Comparison of ENCODE assay signal across 8 cellular contexts in genomic region chr19:51339687-51340656, GRCh38. TPM values are rescaled to one million over a fixed set of nuclear protein-coding genes. Genes with fewer than 3 reads are reported as not detected.
A peak's percentile ranks its signal among the peaks of the same experiment; 100 is the strongest.
DNase-seq lines count a peak whose midpoint lies in the region; ATAC-seq and TF ChIP-seq lines count a peak whose summit lies in the region.

No MANE protein-coding gene starts in this region.

- peak; percentile 31 to 95 (median 82) for DNase-seq in C1 segment of cervical spinal cord (lab: John Stamatoyannopoulos, UW)
- peak; percentile 86 to 98 for DNase-seq in HL-60 (ENCODE audit: low read depth in 1 of 2, low spot score in 1 of 2)
- peak; percentile 18 to 42 for DNase-seq in SJCRH30
- DNase-seq in activated naive CD4-positive, alpha-beta T cell (lab: John Stamatoyannopoulos, UW), result peak; percentile 45 to 72 (median 67)
- peak; percentile 91 for DNase-seq in foreskin melanocyte
- peak; percentile 96 for DNase-seq in neuronal stem cell (ENCODE audit: low spot score)

- peak overlapping the region; percentile 28 for H3K4ac ChIP-seq in neuronal stem cell (ENCODE audit: low read length)

- peak overlapping the region; percentile 98 for H3K18ac ChIP-seq in neuronal stem cell (ENCODE audit: low read length)

- H4K91ac ChIP-seq in neuronal stem cell (ENCODE audit: low read depth, low read length, poor library complexity), result no peak overlapping the region

- H3K9me3 ChIP-seq in SJCRH30 (replicated peaks) (no peaks in the 10 kb centered on the region), neuronal stem cell (replicated peaks in 1 of 2; ENCODE audit: control insufficient read depth in 2 of 2, insufficient read depth in 1 of 2, low read depth in 1 of 2, low read length in 2 of 2) (no peaks in the 10 kb centered on the region), stomach smooth muscle (ENCODE audit: control insufficient read depth in 2 of 2, low read length in 2 of 2) (no peaks in the 10 kb centered on the region)

- H3K36me3 ChIP-seq in SJCRH30, result no peaks in the 10 kb centered on the region
- no peaks in the 10 kb centered on the region for H3K36me3 ChIP-seq in neuronal stem cell (replicated peaks in 1 of 2; ENCODE audit: control insufficient read depth in 2 of 2, insufficient read depth in 2 of 2, low read length in 2 of 2)
- peaks cover 4 to 5% of the 10 kb centered on the region in 2 donors for H3K36me3 ChIP-seq in stomach smooth muscle (ENCODE audit: control insufficient read depth in 2 of 2, insufficient read depth in 2 of 2, low read length in 2 of 2)

- H3K27ac ChIP-seq in HL-60 (replicated peaks) (no peak overlapping the region), SJCRH30 (no peak overlapping the region), neuronal stem cell (replicated peaks; ENCODE audit: low read length) (peak overlapping the region; percentile 84), stomach smooth muscle (ENCODE audit: low read length) (peak overlapping the region; percentile 76)

- H3K4me2 ChIP-seq in neuronal stem cell (ENCODE audit: insufficient read depth, low read length, poor library complexity, severe bottlenecking), result peak overlapping the region; percentile 88

- peak overlapping the region; percentile 68 for H3K4me3 ChIP-seq in HL-60 (replicated peaks; ENCODE audit: insufficient read depth, low read length)
- H3K4me3 ChIP-seq in SJCRH30, result no peak overlapping the region
- peak overlapping the region; percentile 51 to 95 for H3K4me3 ChIP-seq in neuronal stem cell (ENCODE audit: low read length in 2 of 2)
- peak overlapping the region; percentile 64 to 80 for H3K4me3 ChIP-seq in stomach smooth muscle (ENCODE audit: low read length in 2 of 2)

- H2BK120ac ChIP-seq in neuronal stem cell (ENCODE audit: low read depth, low read length), result peak overlapping the region; percentile 66

- peak overlapping the region; percentile 97 for H3K14ac ChIP-seq in neuronal stem cell (ENCODE audit: low read length)

- H3K27me3 ChIP-seq in HL-60 (ENCODE audit: insufficient read depth, poor library complexity, severe bottlenecking) (no peaks in the 10 kb centered on the region), SJCRH30 (no peaks in the 10 kb centered on the region), neuronal stem cell (ENCODE audit: control insufficient read depth in 3 of 3, insufficient read depth in 3 of 3, low read depth in 1 of 3, low read length in 3 of 3) (peaks cover 0 to 19% (median 7%) of the 10 kb centered on the region in 3 experiments), stomach smooth muscle (ENCODE audit: control insufficient read depth in 1 of 2, insufficient read depth in 2 of 2, low read length in 2 of 2) (no peaks in the 10 kb centered on the region)

- peak overlapping the region; percentile 71 for H2BK5ac ChIP-seq in neuronal stem cell (ENCODE audit: low read length)

- peak overlapping the region; percentile 77 for H4K8ac ChIP-seq in neuronal stem cell (ENCODE audit: low read depth, low read length)

- no peak overlapping the region for H2BK12ac ChIP-seq in neuronal stem cell (ENCODE audit: low read length)

- H3K9ac ChIP-seq in neuronal stem cell (ENCODE audit: low read depth, low read length, poor library complexity) (peak overlapping the region; percentile 95), stomach smooth muscle (ENCODE audit: low read length in 2 of 2) (peak overlapping the region; percentile 63 to 68)

- no CpG with 5 or more reads among the region's 107 CpGs for WGBS in neuronal stem cell (ENCODE audit: extremely low coverage in 2 of 2, insufficient read length in 2 of 2, insufficient replicate concordance in 1 of 2), 2 donors

- H3K79me1 ChIP-seq in neuronal stem cell (ENCODE audit: low read depth, low read length), result peaks cover 2% of the 10 kb centered on the region

- no peaks in the 10 kb centered on the region for H3K4me1 ChIP-seq in SJCRH30
- peaks cover 2 to 5% of the 10 kb centered on the region in 2 donors for H3K4me1 ChIP-seq in neuronal stem cell (ENCODE audit: control insufficient read depth in 2 of 2, insufficient read depth in 1 of 2, low read depth in 1 of 2, low read length in 2 of 2)
- H3K4me1 ChIP-seq in stomach smooth muscle (ENCODE audit: control insufficient read depth, insufficient read depth, low read length), result peaks cover 23% of the 10 kb centered on the region

- ATAC-seq in GM19351 (IDR thresholded peaks at IDR 0.05; ENCODE audit: unreplicated experiment), result peak; percentile 60

- H3K23ac ChIP-seq in neuronal stem cell (ENCODE audit: low read depth, low read length, poor library complexity), result peak overlapping the region; percentile 96

- H2AFZ ChIP-seq in neuronal stem cell (ENCODE audit: low read length), result peak overlapping the region; percentile 95

- no peak for TF ChIP-seq CTCF in HL-60 (IDR thresholded peaks at IDR 0.05; ENCODE audit: insufficient read depth, low read length)

- H2BK15ac ChIP-seq in neuronal stem cell (ENCODE audit: low read length), result peak overlapping the region; percentile 98

- H2AK5ac ChIP-seq in neuronal stem cell (ENCODE audit: low read depth, low read length), result peak overlapping the region; percentile 96

RNA-seq across cellular contexts. Expression of gene VSIG10L, which starts 2.0 kb away (rescaled TPM):
- total RNA-seq in SJCRH30 (2014; rRNA removed; shearing (Covaris generic)), result 0.10 and 0.28 TPM in 2 replicates
- 4.6 TPM for polyA plus RNA-seq in neuronal stem cell (2013, experiment 1 of 2)
- polyA plus RNA-seq in neuronal stem cell (2013, experiment 2 of 2), result 4.3 TPM

RNA-seq across cellular contexts. Expression of gene ETFB, which starts 26.2 kb away (rescaled TPM):
- 14.3 and 18.6 TPM in 2 replicates for total RNA-seq in SJCRH30 (2014; rRNA removed; shearing (Covaris generic))
- polyA plus RNA-seq in neuronal stem cell (2013, experiment 1 of 2), result 32.3 TPM
- polyA plus RNA-seq in neuronal stem cell (2013, experiment 2 of 2), result 30.3 TPM

RNA-seq across cellular contexts. Expression of gene IGLON5, which starts 28.5 kb away (rescaled TPM):
- total RNA-seq in SJCRH30 (2014; rRNA removed; shearing (Covaris generic)), result not detected in 2 replicates
- 57.4 TPM for polyA plus RNA-seq in neuronal stem cell (2013, experiment 1 of 2)
- 56.1 TPM for polyA plus RNA-seq in neuronal stem cell (2013, experiment 2 of 2)

RNA-seq across cellular contexts. Expression of gene CLDND2, which starts 28.8 kb away (rescaled TPM):
- total RNA-seq in SJCRH30 (2014; rRNA removed; shearing (Covaris generic)), result not detected in 2 replicates
- 13.8 TPM for polyA plus RNA-seq in neuronal stem cell (2013, experiment 1 of 2)
- polyA plus RNA-seq in neuronal stem cell (2013, experiment 2 of 2), result 12.7 TPM

RNA-seq across cellular contexts. Expression of gene NKG7, which starts 32.5 kb away (rescaled TPM):
- not detected in 2 replicates for total RNA-seq in SJCRH30 (2014; rRNA removed; shearing (Covaris generic))
- not detected for polyA plus RNA-seq in neuronal stem cell (2013, experiment 1 of 2)
- polyA plus RNA-seq in neuronal stem cell (2013, experiment 2 of 2), result not detected

Comparison
In these comparisons a context has a peak if more than half of its experiments do, and no peak if none do; other contexts are left out.
1. DNase-seq: peak in every context shown above with its lines; median percentile 96 in neuronal stem cell; 92 in HL-60; 91 in foreskin melanocyte; 82 in C1 segment of cervical spinal cord; 67 in activated naive CD4-positive, alpha-beta T cell; 30 in SJCRH30.
2. H3K27ac ChIP-seq: peak in neuronal stem cell (single experiment) and stomach smooth muscle (single experiment); none in HL-60 (single experiment) and SJCRH30 (single experiment).